1 cellular context compared by ENCODE assay signal in the genomic region with DNA sequence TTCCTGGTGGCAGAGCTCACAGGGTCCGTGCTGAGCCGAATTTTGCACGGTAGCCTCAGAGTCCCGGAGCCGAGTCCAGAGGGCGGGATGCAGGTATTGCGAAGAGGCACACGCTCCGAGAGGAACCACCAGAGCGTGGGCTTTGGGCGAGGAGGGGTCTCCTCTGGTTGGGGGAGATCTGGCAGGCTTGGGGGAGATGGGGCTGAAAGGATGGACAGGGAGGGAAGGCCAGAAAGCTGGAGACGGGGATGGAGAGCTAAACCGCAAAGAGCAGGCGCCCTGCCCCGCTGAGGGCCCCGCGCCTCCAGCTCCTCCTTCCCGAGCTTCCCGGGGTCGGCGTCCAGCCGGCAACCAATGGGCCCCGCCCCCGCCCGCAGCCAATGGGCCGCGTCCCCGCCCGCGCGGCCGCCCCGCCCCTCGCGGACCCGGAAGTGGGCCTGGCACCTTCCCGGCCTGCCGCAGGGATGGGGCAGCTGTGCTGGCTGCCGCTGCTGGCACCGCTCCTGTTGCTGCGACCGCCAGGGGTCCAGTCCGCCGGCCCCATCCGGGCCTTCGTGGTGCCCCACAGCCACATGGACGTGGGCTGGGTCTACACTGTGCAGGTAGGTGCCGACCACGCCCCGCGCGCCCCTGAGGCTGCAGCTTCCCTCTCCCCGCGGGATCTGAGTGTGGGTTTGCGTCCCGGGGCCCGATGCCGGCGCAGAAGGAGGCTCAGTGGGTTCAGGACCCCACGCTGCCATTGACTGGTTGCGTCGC.
A peak's percentile ranks its signal among the peaks of the same experiment; 100 is the strongest.
TF ChIP-seq lines count a peak whose summit lies in the region.

Gene MAN2B2 (plus strand): TSS at position 443 of the 756 bp plus-strand sequence. CDS start 22 bp downstream, at position 465.

TF ChIP-seq in HepG2, 621 proteins besides CTCF, POLR2A, EP300 and RAD21 (continued from another document and continues in another):
- TF ChIP-seq, protein P1, sequence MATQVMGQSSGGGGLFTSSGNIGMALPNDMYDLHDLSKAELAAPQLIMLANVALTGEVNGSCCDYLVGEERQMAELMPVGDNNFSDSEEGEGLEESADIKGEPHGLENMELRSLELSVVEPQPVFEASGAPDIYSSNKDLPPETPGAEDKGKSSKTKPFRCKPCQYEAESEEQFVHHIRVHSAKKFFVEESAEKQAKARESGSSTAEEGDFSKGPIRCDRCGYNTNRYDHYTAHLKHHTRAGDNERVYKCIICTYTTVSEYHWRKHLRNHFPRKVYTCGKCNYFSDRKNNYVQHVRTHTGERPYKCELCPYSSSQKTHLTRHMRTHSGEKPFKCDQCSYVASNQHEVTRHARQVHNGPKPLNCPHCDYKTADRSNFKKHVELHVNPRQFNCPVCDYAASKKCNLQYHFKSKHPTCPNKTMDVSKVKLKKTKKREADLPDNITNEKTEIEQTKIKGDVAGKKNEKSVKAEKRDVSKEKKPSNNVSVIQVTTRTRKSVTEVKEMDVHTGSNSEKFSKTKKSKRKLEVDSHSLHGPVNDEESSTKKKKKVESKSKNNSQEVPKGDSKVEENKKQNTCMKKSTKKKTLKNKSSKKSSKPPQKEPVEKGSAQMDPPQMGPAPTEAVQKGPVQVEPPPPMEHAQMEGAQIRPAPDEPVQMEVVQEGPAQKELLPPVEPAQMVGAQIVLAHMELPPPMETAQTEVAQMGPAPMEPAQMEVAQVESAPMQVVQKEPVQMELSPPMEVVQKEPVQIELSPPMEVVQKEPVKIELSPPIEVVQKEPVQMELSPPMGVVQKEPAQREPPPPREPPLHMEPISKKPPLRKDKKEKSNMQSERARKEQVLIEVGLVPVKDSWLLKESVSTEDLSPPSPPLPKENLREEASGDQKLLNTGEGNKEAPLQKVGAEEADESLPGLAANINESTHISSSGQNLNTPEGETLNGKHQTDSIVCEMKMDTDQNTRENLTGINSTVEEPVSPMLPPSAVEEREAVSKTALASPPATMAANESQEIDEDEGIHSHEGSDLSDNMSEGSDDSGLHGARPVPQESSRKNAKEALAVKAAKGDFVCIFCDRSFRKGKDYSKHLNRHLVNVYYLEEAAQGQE (IDR thresholded peaks at IDR 0.05; ENCODE audit: borderline replicate concordance in 1 of 2, low read depth in 1 of 2, low read length in 2 of 2) = 0 out of 4 replicates have a peak, but pooled peaks of 1 of the 2 experiments have one; percentile 15
- TF ChIP-seq MAX (IDR thresholded peaks at IDR 0.05) (peak; percentile 14; the same call in 1 of the 2 replicates), IKZF4 (CRISPR knock-in tag; IDR thresholded peaks at IDR 0.05; ENCODE audit: borderline replicate concordance, low read depth, not compliant biosample characterization) (peak; percentile 46), ZNF761 (CRISPR knock-in tag; conservative IDR thresholded peaks at IDR 0.05) (no peak), LCORL (IDR thresholded peaks at IDR 0.05) (no peak), LCORL (CRISPR knock-in tag; IDR thresholded peaks at IDR 0.05) (no peak), ZNF431 (CRISPR knock-in tag; IDR thresholded peaks at IDR 0.05; ENCODE audit: borderline replicate concordance, low read depth) (no peak), ZNF251 (CRISPR knock-in tag; IDR thresholded peaks at IDR 0.05) (no peak), ZNF441 (CRISPR knock-in tag; IDR thresholded peaks at IDR 0.05; ENCODE audit: borderline replicate concordance) (no peak), ZFP1 (CRISPR knock-in tag; IDR thresholded peaks at IDR 0.05) (no peak), HIVEP1 (CRISPR knock-in tag; IDR thresholded peaks at IDR 0.05) (no peak), MXI1 (IDR thresholded peaks at IDR 0.05; ENCODE audit: borderline replicate concordance, low read depth, low read length) (peak; percentile 43; the same call in 2 of the 3 replicates), JUNB (CRISPR knock-in tag; IDR thresholded peaks at IDR 0.05; ENCODE audit: borderline replicate concordance) (no peak), SIX4 (CRISPR knock-in tag; IDR thresholded peaks at IDR 0.05) (no peak), ZKSCAN1 (IDR thresholded peaks at IDR 0.05; ENCODE audit: low read length) (no peak), ZNF567 (CRISPR knock-in tag; IDR thresholded peaks at IDR 0.05; ENCODE audit: borderline replicate concordance) (no peak), ZNF3 (CRISPR knock-in tag; IDR thresholded peaks at IDR 0.05) (no peak), ZNF597 (CRISPR knock-in tag; IDR thresholded peaks at IDR 0.05) (no peak), NBN (conservative IDR thresholded peaks at IDR 0.05) (no peak), SP5 (CRISPR knock-in tag; IDR thresholded peaks at IDR 0.05; ENCODE audit: borderline replicate concordance, low read depth) (peak; percentile 44; the same call in 1 of the 2 replicates), CCDC6 (CRISPR knock-in tag; IDR thresholded peaks at IDR 0.05) (no peak), ZNF784 (CRISPR knock-in tag; IDR thresholded peaks at IDR 0.05; ENCODE audit: borderline replicate concordance) (no peak), ARID2 (CRISPR knock-in tag; IDR thresholded peaks at IDR 0.05; ENCODE audit: borderline replicate concordance) (no peak), ATF2 (CRISPR knock-in tag; IDR thresholded peaks at IDR 0.05) (no peak), GABPA (IDR thresholded peaks at IDR 0.05; ENCODE audit: low read depth, low read length) (peak; percentile 31; the same call in 1 of the 2 replicates), GABPA (CRISPR knock-in tag; IDR thresholded peaks at IDR 0.05; ENCODE audit: low read depth) (no peak), ZNF674 (CRISPR knock-in tag; IDR thresholded peaks at IDR 0.05; ENCODE audit: low read depth) (peak; percentile 54; the same call in 1 of the 2 replicates), ARNTL (CRISPR knock-in tag; IDR thresholded peaks at IDR 0.05) (no peak), MLXIP (CRISPR knock-in tag; IDR thresholded peaks at IDR 0.05; ENCODE audit: borderline replicate concordance) (0 out of 2 replicates have a peak, but pooled peaks have one; percentile 45), ZNF253 (CRISPR knock-in tag; IDR thresholded peaks at IDR 0.05; ENCODE audit: borderline replicate concordance) (no peak), SIX1 (CRISPR knock-in tag; IDR thresholded peaks at IDR 0.05; ENCODE audit: borderline replicate concordance) (no peak), PAF1 (CRISPR knock-in tag; IDR thresholded peaks at IDR 0.05) (no peak)
- TF ChIP-seq, protein P2, sequence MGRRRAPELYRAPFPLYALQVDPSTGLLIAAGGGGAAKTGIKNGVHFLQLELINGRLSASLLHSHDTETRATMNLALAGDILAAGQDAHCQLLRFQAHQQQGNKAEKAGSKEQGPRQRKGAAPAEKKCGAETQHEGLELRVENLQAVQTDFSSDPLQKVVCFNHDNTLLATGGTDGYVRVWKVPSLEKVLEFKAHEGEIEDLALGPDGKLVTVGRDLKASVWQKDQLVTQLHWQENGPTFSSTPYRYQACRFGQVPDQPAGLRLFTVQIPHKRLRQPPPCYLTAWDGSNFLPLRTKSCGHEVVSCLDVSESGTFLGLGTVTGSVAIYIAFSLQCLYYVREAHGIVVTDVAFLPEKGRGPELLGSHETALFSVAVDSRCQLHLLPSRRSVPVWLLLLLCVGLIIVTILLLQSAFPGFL (CRISPR knock-in tag; IDR thresholded peaks at IDR 0.05) = no peak; the same call in 1 of the 2 replicates
- TF ChIP-seq, protein P3, sequence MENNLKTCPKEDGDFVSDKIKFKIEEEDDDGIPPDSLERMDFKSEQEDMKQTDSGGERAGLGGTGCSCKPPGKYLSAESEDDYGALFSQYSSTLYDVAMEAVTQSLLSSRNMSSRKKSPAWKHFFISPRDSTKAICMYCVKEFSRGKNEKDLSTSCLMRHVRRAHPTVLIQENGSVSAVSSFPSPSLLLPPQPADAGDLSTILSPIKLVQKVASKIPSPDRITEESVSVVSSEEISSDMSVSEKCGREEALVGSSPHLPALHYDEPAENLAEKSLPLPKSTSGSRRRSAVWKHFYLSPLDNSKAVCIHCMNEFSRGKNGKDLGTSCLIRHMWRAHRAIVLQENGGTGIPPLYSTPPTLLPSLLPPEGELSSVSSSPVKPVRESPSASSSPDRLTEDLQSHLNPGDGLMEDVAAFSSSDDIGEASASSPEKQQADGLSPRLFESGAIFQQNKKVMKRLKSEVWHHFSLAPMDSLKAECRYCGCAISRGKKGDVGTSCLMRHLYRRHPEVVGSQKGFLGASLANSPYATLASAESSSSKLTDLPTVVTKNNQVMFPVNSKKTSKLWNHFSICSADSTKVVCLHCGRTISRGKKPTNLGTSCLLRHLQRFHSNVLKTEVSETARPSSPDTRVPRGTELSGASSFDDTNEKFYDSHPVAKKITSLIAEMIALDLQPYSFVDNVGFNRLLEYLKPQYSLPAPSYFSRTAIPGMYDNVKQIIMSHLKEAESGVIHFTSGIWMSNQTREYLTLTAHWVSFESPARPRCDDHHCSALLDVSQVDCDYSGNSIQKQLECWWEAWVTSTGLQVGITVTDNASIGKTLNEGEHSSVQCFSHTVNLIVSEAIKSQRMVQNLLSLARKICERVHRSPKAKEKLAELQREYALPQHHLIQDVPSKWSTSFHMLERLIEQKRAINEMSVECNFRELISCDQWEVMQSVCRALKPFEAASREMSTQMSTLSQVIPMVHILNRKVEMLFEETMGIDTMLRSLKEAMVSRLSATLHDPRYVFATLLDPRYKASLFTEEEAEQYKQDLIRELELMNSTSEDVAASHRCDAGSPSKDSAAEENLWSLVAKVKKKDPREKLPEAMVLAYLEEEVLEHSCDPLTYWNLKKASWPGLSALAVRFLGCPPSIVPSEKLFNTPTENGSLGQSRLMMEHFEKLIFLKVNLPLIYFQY (CRISPR knock-in tag; IDR thresholded peaks at IDR 0.05; ENCODE audit: borderline replicate concordance) = no peak
- TF ChIP-seq, protein P4, sequence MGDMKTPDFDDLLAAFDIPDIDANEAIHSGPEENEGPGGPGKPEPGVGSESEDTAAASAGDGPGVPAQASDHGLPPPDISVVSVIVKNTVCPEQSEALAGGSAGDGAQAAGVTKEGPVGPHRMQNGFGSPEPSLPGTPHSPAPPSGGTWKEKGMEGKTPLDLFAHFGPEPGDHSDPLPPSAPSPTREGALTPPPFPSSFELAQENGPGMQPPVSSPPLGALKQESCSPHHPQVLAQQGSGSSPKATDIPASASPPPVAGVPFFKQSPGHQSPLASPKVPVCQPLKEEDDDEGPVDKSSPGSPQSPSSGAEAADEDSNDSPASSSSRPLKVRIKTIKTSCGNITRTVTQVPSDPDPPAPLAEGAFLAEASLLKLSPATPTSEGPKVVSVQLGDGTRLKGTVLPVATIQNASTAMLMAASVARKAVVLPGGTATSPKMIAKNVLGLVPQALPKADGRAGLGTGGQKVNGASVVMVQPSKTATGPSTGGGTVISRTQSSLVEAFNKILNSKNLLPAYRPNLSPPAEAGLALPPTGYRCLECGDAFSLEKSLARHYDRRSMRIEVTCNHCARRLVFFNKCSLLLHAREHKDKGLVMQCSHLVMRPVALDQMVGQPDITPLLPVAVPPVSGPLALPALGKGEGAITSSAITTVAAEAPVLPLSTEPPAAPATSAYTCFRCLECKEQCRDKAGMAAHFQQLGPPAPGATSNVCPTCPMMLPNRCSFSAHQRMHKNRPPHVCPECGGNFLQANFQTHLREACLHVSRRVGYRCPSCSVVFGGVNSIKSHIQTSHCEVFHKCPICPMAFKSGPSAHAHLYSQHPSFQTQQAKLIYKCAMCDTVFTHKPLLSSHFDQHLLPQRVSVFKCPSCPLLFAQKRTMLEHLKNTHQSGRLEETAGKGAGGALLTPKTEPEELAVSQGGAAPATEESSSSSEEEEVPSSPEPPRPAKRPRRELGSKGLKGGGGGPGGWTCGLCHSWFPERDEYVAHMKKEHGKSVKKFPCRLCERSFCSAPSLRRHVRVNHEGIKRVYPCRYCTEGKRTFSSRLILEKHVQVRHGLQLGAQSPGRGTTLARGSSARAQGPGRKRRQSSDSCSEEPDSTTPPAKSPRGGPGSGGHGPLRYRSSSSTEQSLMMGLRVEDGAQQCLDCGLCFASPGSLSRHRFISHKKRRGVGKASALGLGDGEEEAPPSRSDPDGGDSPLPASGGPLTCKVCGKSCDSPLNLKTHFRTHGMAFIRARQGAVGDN (CRISPR knock-in tag; IDR thresholded peaks at IDR 0.05) = peak; percentile 68
